Comparison of ENCODE assay signal across 8 cellular contexts in the genomic region with DNA sequence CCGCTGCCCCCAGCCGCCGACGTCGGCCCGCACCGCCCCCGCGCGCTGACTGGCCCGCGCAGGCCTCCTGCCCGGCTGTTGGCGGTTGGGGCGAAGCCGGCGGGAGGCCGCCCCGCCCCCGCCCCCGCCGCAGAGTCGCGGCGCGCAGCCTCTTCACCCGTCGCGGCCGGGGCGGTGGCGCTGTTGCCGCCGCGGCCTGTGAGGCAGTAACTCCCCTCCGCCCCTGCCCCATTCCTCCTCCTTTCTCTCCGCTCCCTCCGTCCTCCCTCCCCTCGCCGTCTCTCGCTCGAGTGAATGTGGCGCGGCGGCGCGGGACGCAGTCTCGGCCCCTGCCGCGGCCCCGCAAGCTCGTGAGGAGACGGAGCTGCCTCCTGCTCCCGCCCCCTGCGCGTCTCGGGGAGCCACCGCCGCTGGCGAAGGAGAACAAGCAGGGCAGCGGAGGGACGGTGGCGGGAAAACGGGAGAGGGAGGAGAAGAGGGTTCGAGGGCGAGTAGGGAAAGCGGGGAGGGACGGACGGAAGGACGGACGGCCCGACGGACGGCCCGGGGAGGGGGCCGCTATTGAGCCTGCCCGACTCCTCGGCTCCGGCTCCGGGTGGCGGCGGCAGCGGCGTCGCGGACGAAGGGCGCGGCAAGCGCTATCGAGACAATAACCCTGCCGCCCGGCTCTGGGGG. TPM values are rescaled to one million over a fixed set of nuclear protein-coding genes. Genes with fewer than 3 reads are reported as not detected.
DNase-seq lines count a peak whose midpoint lies in the region; ATAC-seq and TF ChIP-seq lines count a peak whose summit lies in the region.

No MANE protein-coding gene starts in this region.

- H3K27me3 Mint-ChIP-seq in activated naive CD4-positive, alpha-beta T cell treated with anti-CD3 and anti-CD28 coated beads, Interleukin-2, amount 10 ng/mL, durations not matched to agents 7 days and 5 days, result peaks cover 19% of the 10 kb centered on the region

- DNase-seq in GM04503 (ENCODE audit: low read depth), result peak; percentile 50
- DNase-seq in H4 (ENCODE audit: low spot score), result peak; percentile 81
- DNase-seq in LNCaP clone FGC (ENCODE audit: low read depth), result peak; percentile 47
- peak; percentile 84 to 90 for DNase-seq in SHP77 (lab: John Stamatoyannopoulos, UW)
- peak; percentile 84 for DNase-seq in activated naive CD4-positive, alpha-beta T cell treated with anti-CD3 and anti-CD28 coated beads, Interleukin-2, amount 10 ng/mL, durations not matched to agents 7 days and 5 days
- peak; percentile 87 for DNase-seq in germinal center (ENCODE audit: low spot score)
- DNase-seq in omental fat pad (ENCODE audit: low spot score), result peak; percentile 32

- peak; percentile 91 for ATAC-seq in omental fat pad (ENCODE audit: low FRiP score)

- TF ChIP-seq CTCF in LNCaP clone FGC (IDR thresholded peaks at IDR 0.05; ENCODE audit: control insufficient read depth, extremely low read depth, insufficient read depth) (peak; percentile 79), omental fat pad (IDR thresholded peaks at IDR 0.05) (no peak)

- H3K9me3 Mint-ChIP-seq in activated naive CD4-positive, alpha-beta T cell treated with anti-CD3 and anti-CD28 coated beads, Interleukin-2, amount 10 ng/mL, durations not matched to agents 7 days and 5 days, result no peaks in the 10 kb centered on the region

- peak overlapping the region; percentile 91 for H3K4me3 Mint-ChIP-seq in activated naive CD4-positive, alpha-beta T cell treated with anti-CD3 and anti-CD28 coated beads, Interleukin-2, amount 10 ng/mL, durations not matched to agents 7 days and 5 days

- peak overlapping the region; percentile 95 for H3K27ac ChIP-seq in temporal lobe (ENCODE audit: low read depth, low read length)

- H3K27ac Mint-ChIP-seq in activated naive CD4-positive, alpha-beta T cell treated with anti-CD3 and anti-CD28 coated beads, Interleukin-2, amount 10 ng/mL, durations not matched to agents 7 days and 5 days, result peak overlapping the region; percentile 98

- H3K36me3 Mint-ChIP-seq in activated naive CD4-positive, alpha-beta T cell treated with anti-CD3 and anti-CD28 coated beads, Interleukin-2, amount 10 ng/mL, durations not matched to agents 7 days and 5 days, result peaks cover 19% of the 10 kb centered on the region

- peak overlapping the region; percentile 64 for H3K4me3 ChIP-seq in LNCaP clone FGC (ENCODE audit: low read depth, low read length)

- CTCF ChIA-PET in activated naive CD4-positive, alpha-beta T cell treated with anti-CD3 and anti-CD28 coated beads, Interleukin-2, amount 10 ng/mL, durations not matched to agents 7 days and 5 days (lab: Charles Lee), result interaction anchor here (2.2 kb wide), 1 partner anchor 164 kb away, joined by 9 read pairs; no protein-coding TSS in a partner anchor

- H3K4me1 Mint-ChIP-seq in activated naive CD4-positive, alpha-beta T cell treated with anti-CD3 and anti-CD28 coated beads, Interleukin-2, amount 10 ng/mL, durations not matched to agents 7 days and 5 days, result peaks cover 32% of the 10 kb centered on the region

RNA-seq across cellular contexts. Expression of gene ERBIN, which starts 0.6 kb away (rescaled TPM):
- total RNA-seq in H4 (2014; rRNA removed; shearing (Covaris generic)), result 30.8 and 33.9 TPM in 2 replicates
- total RNA-seq in omental fat pad (10 to 100 TPM; 45.1 to 64.9 (median 56.9) TPM), temporal lobe (63.2 TPM)

Comparison
In these comparisons a context has a peak if more than half of its experiments do, and no peak if none do; other contexts are left out.
1. Peak in every context shown above with its lines: DNase-seq, ATAC-seq, H3K4me3 ChIP-seq and H3K27ac ChIP-seq.
2. DNase-seq: peak in every context shown above with its lines; median percentile 87 in SHP77; 87 in germinal center; 84 in activated naive CD4-positive, alpha-beta T cell treated with anti-CD3 and anti-CD28 coated beads, Interleukin-2, amount 10 ng/mL, durations not matched to agents 7 days and 5 days; 81 in H4; 50 in GM04503; 47 in LNCaP clone FGC; 32 in omental fat pad.